Comparison of ENCODE assay signal across 8 cellular contexts in the genomic region with DNA sequence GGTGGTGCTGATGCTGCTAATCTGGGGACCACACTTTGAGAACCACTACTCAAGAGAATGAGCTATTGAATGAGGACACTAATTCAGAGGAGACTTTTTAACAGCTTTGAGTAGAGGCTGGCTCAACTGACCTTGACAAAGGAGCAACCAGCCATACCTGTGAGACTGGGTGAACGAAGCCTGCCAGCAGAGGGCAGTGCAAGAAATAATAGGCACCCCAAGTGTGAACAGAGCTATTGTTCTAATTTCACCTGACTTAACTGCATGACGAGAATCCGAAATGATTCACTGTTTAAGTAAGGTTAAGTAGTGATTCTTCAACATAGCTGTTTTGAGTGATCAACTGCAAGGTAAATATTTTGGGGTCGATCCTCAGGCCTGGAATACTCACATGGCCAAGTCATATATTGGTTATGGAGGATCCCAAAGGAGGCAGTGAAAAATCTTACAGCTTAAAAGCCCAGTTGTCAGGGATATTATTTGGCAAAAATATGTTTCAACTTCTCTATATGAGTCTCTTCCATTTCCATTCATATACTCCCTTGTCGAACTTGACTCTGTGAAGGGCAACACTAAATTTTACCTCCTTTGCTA.
A peak's percentile ranks its signal among the peaks of the same experiment; 100 is the strongest.
DNase-seq lines count a peak whose midpoint lies in the region; ATAC-seq and TF ChIP-seq lines count a peak whose summit lies in the region.

No MANE protein-coding gene starts in this region.

- intact Hi-C loops in activated CD8-positive, alpha-beta T cell treated with anti-CD3 and anti-CD28 coated beads for 36 hours (cut with micrococcal nuclease), result loop anchor here (2.0 to 5.0 kb wide), 2 partner anchors 552 to 601 kb away; no protein-coding TSS in a partner anchor

- 89% methylated on average over 5 of the region's 5 CpGs for WGBS in SK-N-SH (ENCODE audit: low lambda C conversion rate)
- WGBS in gastroesophageal sphincter (ENCODE audit: low coverage in 1 of 2), 2 donors, result 52 to 78% methylated on average over 5 of the region's 5 CpGs

- no peak overlapping the region for H3K9ac ChIP-seq in SK-N-SH

- no peaks in the 10 kb centered on the region for H3K36me3 Mint-ChIP-seq in activated CD8-positive, alpha-beta T cell treated with anti-CD3 and anti-CD28 coated beads for 36 hours (ENCODE audit: low read depth)

- H3K79me2 ChIP-seq in SK-N-SH (ENCODE audit: insufficient read depth), result no peaks in the 10 kb centered on the region

- no peaks in the 10 kb centered on the region for H3K9me3 Mint-ChIP-seq in activated CD8-positive, alpha-beta T cell treated with anti-CD3 and anti-CD28 coated beads for 36 hours

- no peaks in the 10 kb centered on the region for H3K27me3 ChIP-seq in SK-N-SH (ENCODE audit: insufficient read depth)
- no peaks in the 10 kb centered on the region for H3K27me3 ChIP-seq in H7 (ENCODE audit: control insufficient read depth, insufficient read depth, low read length)
- no peaks in the 10 kb centered on the region for H3K27me3 ChIP-seq in gastroesophageal sphincter

- no peak overlapping the region for H3K4me3 ChIP-seq in SK-N-SH (ENCODE audit: low read depth in 2 of 2, low read length in 1 of 2)
- no peak overlapping the region for H3K4me3 ChIP-seq in H7 (ENCODE audit: insufficient read depth, low read depth, low read length)
- no peak overlapping the region for H3K4me3 ChIP-seq in LNCaP clone FGC (ENCODE audit: low read depth, low read length)
- H3K4me3 ChIP-seq in gastroesophageal sphincter, result no peak overlapping the region
- no peak overlapping the region for H3K4me3 ChIP-seq in retinal pigment epithelial cell (ENCODE audit: low read length)

- peak; percentile 57 for TF ChIP-seq CTCF in SK-N-SH (IDR thresholded peaks at IDR 0.05)
- peak; percentile 83 for TF ChIP-seq CTCF in LNCaP clone FGC (IDR thresholded peaks at IDR 0.05; ENCODE audit: control insufficient read depth, extremely low read depth, insufficient read depth)
- peak; percentile 47 for TF ChIP-seq CTCF in activated CD8-positive, alpha-beta T cell treated with anti-CD3 and anti-CD28 coated beads for 36 hours (IDR thresholded peaks at IDR 0.05)
- peak; percentile 54 to 71 (median 58) for TF ChIP-seq CTCF in gastroesophageal sphincter (IDR thresholded peaks at IDR 0.05)
- TF ChIP-seq CTCF in retinal pigment epithelial cell (conservative IDR thresholded peaks at IDR 0.05; ENCODE audit: low read depth, low read length), result peak; percentile 69

- no peaks in the 10 kb centered on the region for H3K27me3 Mint-ChIP-seq in activated CD8-positive, alpha-beta T cell treated with anti-CD3 and anti-CD28 coated beads for 36 hours

- H3K4me1 ChIP-seq in SK-N-SH (ENCODE audit: control insufficient read depth in 1 of 2, insufficient read depth in 2 of 2, low read depth in 1 of 2, low read length in 1 of 2) (no peaks in the 10 kb centered on the region; a peak in 1 of 4 replicates), gastroesophageal sphincter (no peaks in the 10 kb centered on the region)

- CTCF ChIA-PET in SK-N-SH (lab: Yijun Ruan, JAX), result interaction anchor here (0.7 to 1.4 kb wide), 8 partner anchors 9 to 573 kb away, joined by 3 to 8 read pairs (median 4); no protein-coding TSS in a partner anchor
- CTCF ChIA-PET in activated CD8-positive, alpha-beta T cell treated with anti-CD3 and anti-CD28 coated beads for 36 hours (lab: Charles Lee), result interaction anchor here (0.6 to 2.1 kb wide), 13 partner anchors 8 to 607 kb away, joined by 3 to 18 read pairs (median 5); no protein-coding TSS in a partner anchor

- no peaks in the 10 kb centered on the region for H4K20me1 ChIP-seq in SK-N-SH (ENCODE audit: insufficient read depth)

- H3K27ac Mint-ChIP-seq in activated CD8-positive, alpha-beta T cell treated with anti-CD3 and anti-CD28 coated beads for 36 hours, result no peak overlapping the region

- TF ChIP-seq EP300 in SK-N-SH (IDR thresholded peaks at IDR 0.05; ENCODE audit: borderline replicate concordance in 1 of 2, low read depth in 1 of 2, low read length in 1 of 2) (no peak), gastroesophageal sphincter (IDR thresholded peaks at IDR 0.05) (no peak)

- no peak overlapping the region for H3K4me2 ChIP-seq in SK-N-SH

- DNase-seq in SK-N-SH, result no peak
- DNase-seq in H7, result peak; percentile 2
- peak; percentile 27 for DNase-seq in LNCaP clone FGC (ENCODE audit: low read depth)
- DNase-seq in activated CD8-positive, alpha-beta T cell treated with anti-CD3 and anti-CD28 coated beads for 36 hours, result peak; percentile 74
- DNase-seq in retinal pigment epithelial cell (ENCODE audit: low read depth), result peak; percentile 30
- DNase-seq in putamen (ENCODE audit: low spot score), result no peak

- H3K9me3 ChIP-seq in SK-N-SH, result no peaks in the 10 kb centered on the region
- H3K9me3 ChIP-seq in gastroesophageal sphincter, result no peaks in the 10 kb centered on the region

- no peak overlapping the region for H2AFZ ChIP-seq in SK-N-SH (ENCODE audit: low read depth)

- H3K4me1 Mint-ChIP-seq in activated CD8-positive, alpha-beta T cell treated with anti-CD3 and anti-CD28 coated beads for 36 hours (ENCODE audit: low read depth), result no peaks in the 10 kb centered on the region

- peak; percentile 48 for TF ChIP-seq RAD21 in SK-N-SH (IDR thresholded peaks at IDR 0.05; ENCODE audit: low read length)

- no peak overlapping the region for H3K27ac ChIP-seq in SK-N-SH (ENCODE audit: low read depth in 2 of 2, low read length in 1 of 2)
- H3K27ac ChIP-seq in gastroesophageal sphincter, result no peak overlapping the region

- no peak overlapping the region for H3K4me3 Mint-ChIP-seq in activated CD8-positive, alpha-beta T cell treated with anti-CD3 and anti-CD28 coated beads for 36 hours

- no peak for TF ChIP-seq POLR2A in gastroesophageal sphincter (IDR thresholded peaks at IDR 0.05)

- H3K9me2 ChIP-seq in SK-N-SH, result no peaks in the 10 kb centered on the region

- POLR2A ChIA-PET in SK-N-SH (lab: Yijun Ruan, JAX), result no interaction called here
- POLR2A ChIA-PET in activated CD8-positive, alpha-beta T cell treated with anti-CD3 and anti-CD28 coated beads for 36 hours (lab: Charles Lee), result no interaction called here

- peaks cover 4% of the 10 kb centered on the region for H3F3A ChIP-seq in SK-N-SH (replicated peaks; ENCODE audit: insufficient read depth)

- no peak; the same call in 2 of the 3 replicates for ATAC-seq in SK-N-SH treated with all-trans-retinoic acid at 6 μM for 48 hours
- peak; percentile 64 for ATAC-seq in activated CD8-positive, alpha-beta T cell treated with anti-CD3 and anti-CD28 coated beads for 36 hours
- ATAC-seq in gastroesophageal sphincter, result peak; percentile 55

- H3K36me3 ChIP-seq in SK-N-SH (replicated peaks in 1 of 2; ENCODE audit: control insufficient read depth in 1 of 2, insufficient read depth in 2 of 2, low read length in 1 of 2), result no peaks in the 10 kb centered on the region
- no peaks in the 10 kb centered on the region; the same call in 1 of the 2 replicates for H3K36me3 ChIP-seq in H7 (replicated peaks; ENCODE audit: control insufficient read depth, insufficient read depth, low read length)
- H3K36me3 ChIP-seq in gastroesophageal sphincter, result no peaks in the 10 kb centered on the region

TF ChIP-seq in SK-N-SH, 30 proteins besides CTCF, POLR2A, EP300 and RAD21:
- TF ChIP-seq, protein P1, sequence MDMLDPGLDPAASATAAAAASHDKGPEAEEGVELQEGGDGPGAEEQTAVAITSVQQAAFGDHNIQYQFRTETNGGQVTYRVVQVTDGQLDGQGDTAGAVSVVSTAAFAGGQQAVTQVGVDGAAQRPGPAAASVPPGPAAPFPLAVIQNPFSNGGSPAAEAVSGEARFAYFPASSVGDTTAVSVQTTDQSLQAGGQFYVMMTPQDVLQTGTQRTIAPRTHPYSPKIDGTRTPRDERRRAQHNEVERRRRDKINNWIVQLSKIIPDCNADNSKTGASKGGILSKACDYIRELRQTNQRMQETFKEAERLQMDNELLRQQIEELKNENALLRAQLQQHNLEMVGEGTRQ (IDR thresholded peaks at IDR 0.05; ENCODE audit: borderline replicate concordance, low read depth, low read length), result no peak
- peak; percentile 31 for TF ChIP-seq SMC3 (IDR thresholded peaks at IDR 0.05; ENCODE audit: low read depth, low read length)

TF ChIP-seq in SK-N-SH treated with all-trans-retinoic acid at 6 μM for 48 hours, 23 proteins besides CTCF, POLR2A, EP300 and RAD21:
- TF ChIP-seq BACH2 (CRISPR knock-in tag; IDR thresholded peaks at IDR 0.05; ENCODE audit: borderline replicate concordance) (no peak), CSDC2 (CRISPR knock-in tag; IDR thresholded peaks at IDR 0.05) (no peak), TOX (CRISPR knock-in tag; IDR thresholded peaks at IDR 0.05; ENCODE audit: borderline replicate concordance) (no peak)

Comparison
In these comparisons a context has a peak if more than half of its experiments do, and no peak if none do; other contexts are left out.
1. DNase-seq: peak in H7 (single experiment), LNCaP clone FGC (single experiment), activated CD8-positive, alpha-beta T cell treated with anti-CD3 and anti-CD28 coated beads for 36 hours (single experiment) and retinal pigment epithelial cell (single experiment); none in SK-N-SH (single experiment) and putamen (single experiment).
2. Peak in every context shown above with its lines, with median percentiles within 50 percentile points of each other: CTCF ChIP-seq.